Comparison of ENCODE assay signal across 8 cellular contexts in genomic region chr17:16438557-16439302, GRCh38. TPM values are rescaled to one million over a fixed set of nuclear protein-coding genes. Genes with fewer than 3 reads are reported as not detected.
DNase-seq lines count a peak whose midpoint lies in the region; ATAC-seq and TF ChIP-seq lines count a peak whose summit lies in the region.

No MANE protein-coding gene starts in this region.

- BruUV-seq in PC-9 (replicated peaks; lab: Mats Ljungman, UMichigan) = no TSS peak

- H3K4me2 ChIP-seq in PC-9 = peak overlapping the region; percentile 87

- peak; percentile 96 for DNase-seq in DMS53 treated with DMSO at 0.1 percent for 48 hours (lab: John Stamatoyannopoulos, UW; ENCODE audit: unreplicated experiment)
- DNase-seq in KBM-7 = peak; percentile 99
- peak; percentile 94 to 99 for DNase-seq in PC-9
- peak; percentile 93 for DNase-seq in activated T-cell treated with anti-CD3 and anti-CD28 coated beads, Interleukin-2, amount 50 U/mL, for 4 hours
- peak; percentile 95 for DNase-seq in stimulated activated CD8-positive, alpha-beta memory T cell treated with anti-CD3 and anti-CD28 coated beads, Interleukin-4, amount 100 ng/mL, for 48 hours

- TF ChIP-seq CTCF in PC-9 (conservative IDR thresholded peaks at IDR 0.05) = no peak

- peaks cover 38% of the 10 kb centered on the region for H3K36me3 Mint-ChIP-seq in activated T-cell treated with anti-CD3 and anti-CD28 coated beads, Interleukin-2, amount 50 U/mL, for 4 hours (ENCODE audit: insufficient read depth)

- H3K36me3 ChIP-seq in PC-9 (ENCODE audit: low read depth) (peaks cover 41% of the 10 kb centered on the region), mucosa of stomach (ENCODE audit: control insufficient read depth, insufficient read depth, low read length) (peaks cover 14% of the 10 kb centered on the region)

- peaks cover 43% of the 10 kb centered on the region for H3K79me2 ChIP-seq in PC-9 (ENCODE audit: low read depth)

- H3K9me2 ChIP-seq in PC-9 (ENCODE audit: insufficient read depth) = no peaks in the 10 kb centered on the region

- H2AFZ ChIP-seq in PC-9 = peak overlapping the region; percentile 74; the same call in 1 of the 2 replicates

- H3K9me3 ChIP-seq in PC-9 (ENCODE audit: insufficient read depth, low read depth) (no peaks in the 10 kb centered on the region), mucosa of stomach (ENCODE audit: control insufficient read depth, low read length) (no peaks in the 10 kb centered on the region)

- H3K9ac ChIP-seq in mucosa of stomach (ENCODE audit: low read length) = peak overlapping the region; percentile 90

- H4K20me1 ChIP-seq in PC-9 (ENCODE audit: insufficient read depth) = peaks cover 30% of the 10 kb centered on the region

- POLR2A ChIA-PET in PC-9 (lab: Charles Lee; ENCODE audit: unreplicated experiment) = interaction anchor here (0.5 to 1.6 kb wide), 19 partner anchors 39 to 1119 kb away, joined by 3 to 17 read pairs (median 5); partner anchors contain the start of genes PIGL and UBB

- peak overlapping the region; percentile 99 for H3K4me3 Mint-ChIP-seq in activated T-cell treated with anti-CD3 and anti-CD28 coated beads, Interleukin-2, amount 50 U/mL, for 4 hours

- peaks cover 54% of the 10 kb centered on the region for H3F3A ChIP-seq in PC-9 (ENCODE audit: insufficient read depth, low read depth)

- H3K4me3 ChIP-seq in PC-9 (peak overlapping the region; percentile 98), mucosa of stomach (ENCODE audit: low read length) (peak overlapping the region; percentile 74)

- in situ Hi-C loops in KBM-7 (cut with MboI; ENCODE audit: low pct_unique_long_range_greater_than_20kb, low sequenced_read_pairs) = no loop called here

- CTCF ChIA-PET in PC-9 (lab: Charles Lee) = interaction anchor here (0.6 to 1.9 kb wide), 7 partner anchors 11 to 153 kb away, joined by 3 to 11 read pairs (median 5); partner anchors contain the start of gene UBB

- H3K27me3 ChIP-seq in PC-9 (ENCODE audit: insufficient read depth, low read depth) = no peaks in the 10 kb centered on the region
- no peaks in the 10 kb centered on the region for H3K27me3 ChIP-seq in mucosa of stomach (ENCODE audit: control insufficient read depth, insufficient read depth, low read length)

- peaks cover 38% of the 10 kb centered on the region for H3K4me1 Mint-ChIP-seq in activated T-cell treated with anti-CD3 and anti-CD28 coated beads, Interleukin-2, amount 50 U/mL, for 4 hours (ENCODE audit: low read depth)

- peak overlapping the region; percentile 88 for H3K27ac ChIP-seq in PC-9

- no peaks in the 10 kb centered on the region for H3K9me3 Mint-ChIP-seq in activated T-cell treated with anti-CD3 and anti-CD28 coated beads, Interleukin-2, amount 50 U/mL, for 4 hours

- ATAC-seq in GM21723 (IDR thresholded peaks at IDR 0.05; ENCODE audit: unreplicated experiment) (peak; percentile 82), esophagus mucosa (peak; percentile 96)
- ATAC-seq in activated T-cell treated with anti-CD3 and anti-CD28 coated beads, Interleukin-2, amount 50 U/mL, for 4 hours = peak; percentile 88 to 90

- H3K4me1 ChIP-seq in PC-9 (replicated peaks; ENCODE audit: insufficient read depth) (peaks cover 20% of the 10 kb centered on the region), mucosa of stomach (ENCODE audit: control insufficient read depth, insufficient read depth, low read length) (peaks cover 30% of the 10 kb centered on the region)

- no peaks in the 10 kb centered on the region for H3K27me3 Mint-ChIP-seq in activated T-cell treated with anti-CD3 and anti-CD28 coated beads, Interleukin-2, amount 50 U/mL, for 4 hours (ENCODE audit: low read depth)

- intact Hi-C loops in PC-9 (cut with micrococcal nuclease; ENCODE audit: unreplicated experiment) = loop anchor here (1.0 to 5.0 kb wide), 5 partner anchors 20 to 221 kb away; partner anchors contain the start of genes NCOR1, PIGL and UBB

RNA-seq across cellular contexts. Expression of gene TRPV2, which starts 23.4 kb away (rescaled TPM):
- total RNA-seq in PC-9 (2021) = 3.1 and 5.3 TPM in 2 replicates
- total RNA-seq in activated T-cell treated with anti-CD3 and anti-CD28 coated beads, Interleukin-2, amount 50 U/mL, for 4 hours = 10 to 100 TPM; 24.7 to 34.0 (median 31.0) TPM
- total RNA-seq in esophagus mucosa = 2.7 TPM

RNA-seq across cellular contexts. Expression of gene LRRC75A, which starts 53.3 kb away (rescaled TPM):
- total RNA-seq in PC-9 (2021) = 14.0 and 15.8 TPM in 2 replicates
- total RNA-seq in activated T-cell treated with anti-CD3 and anti-CD28 coated beads, Interleukin-2, amount 50 U/mL, for 4 hours = under 1 TPM; 0.84 to 0.96 (median 0.87) TPM
- total RNA-seq in esophagus mucosa = 0.08 TPM

RNA-seq across cellular contexts. Expression of gene UBB, which starts 57.8 kb away (rescaled TPM):
- 2,044 and 2,361 TPM in 2 replicates for total RNA-seq in PC-9 (2021)
- total RNA-seq in activated T-cell treated with anti-CD3 and anti-CD28 coated beads, Interleukin-2, amount 50 U/mL, for 4 hours = 1,000 to 10,000 TPM; 1,915 to 2,057 (median 1,991) TPM
- 475 TPM for total RNA-seq in esophagus mucosa

Comparison
In these comparisons a context has a peak if more than half of its experiments do, and no peak if none do; other contexts are left out.
1. Peak in every context shown above with its lines: DNase-seq, ATAC-seq, H3K4me3 ChIP-seq and H3K27ac ChIP-seq.